In the genomic region with DNA sequence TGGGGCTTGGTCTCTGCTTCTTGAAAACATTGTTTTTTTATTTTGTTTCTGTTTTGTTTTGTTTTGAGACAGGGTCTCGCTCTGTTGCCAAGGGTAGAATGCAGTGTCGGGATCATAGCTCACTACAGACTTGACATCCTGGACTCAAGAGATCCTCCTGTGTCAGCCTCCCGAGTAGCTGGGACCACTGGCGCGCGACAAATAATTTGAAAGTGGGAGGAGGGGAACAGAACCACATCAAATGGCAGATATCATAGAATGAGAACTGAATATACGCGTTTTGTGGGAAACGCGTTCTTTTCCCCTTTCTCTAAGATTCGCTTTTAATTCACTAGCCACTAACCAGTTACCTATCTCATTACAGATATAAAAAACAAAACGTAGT, we compare ENCODE assay signal across 8 cellular contexts. TPM values are rescaled to one million over a fixed set of nuclear protein-coding genes. Genes with fewer than 3 reads are reported as not detected.
DNase-seq lines count a peak whose midpoint lies in the region; ATAC-seq and TF ChIP-seq lines count a peak whose summit lies in the region.

No MANE protein-coding gene starts in this region.

- peak overlapping the region; percentile 88 for H3K4me3 ChIP-seq in A673 (ENCODE audit: low read depth, low read length, poor library complexity, severe bottlenecking)
- H3K4me3 ChIP-seq in lung: peak overlapping the region; percentile 59

- TF ChIP-seq CTCF in A673 (conservative IDR thresholded peaks at IDR 0.05; ENCODE audit: low read depth, low read length) (no peak), brain (conservative IDR thresholded peaks at IDR 0.05) (no peak), lung (IDR thresholded peaks at IDR 0.05; ENCODE audit: control extremely low read depth, extremely low read depth) (no peak), type B pancreatic cell (conservative IDR thresholded peaks at IDR 0.05) (no peak)

- BruUV-seq in A673 (replicated peaks; lab: Mats Ljungman, UMichigan): no TSS peak

- POLR2A ChIA-PET in A673 (lab: Charles Lee; ENCODE audit: low non-redundant PET): no interaction called here

- peaks cover 10% of the 10 kb centered on the region for H3K4me1 ChIP-seq in A673 (ENCODE audit: insufficient read depth, low read length, poor library complexity, severe bottlenecking)
- peaks cover 1 to 8% of the 10 kb centered on the region in 2 donors for H3K4me1 ChIP-seq in lung (ENCODE audit: control insufficient read depth in 2 of 2, insufficient read depth in 2 of 2, low read length in 2 of 2)

- DNase-seq in A673 (ENCODE audit: low spot score): no peak
- DNase-seq in lung (ENCODE audit: low spot score): no peak
- DNase-seq in type B pancreatic cell (ENCODE audit: extremely low spot score, unreplicated experiment): no peak
- DNase-seq in SIG-M5 (lab: John Stamatoyannopoulos, UW): no peak
- no peak for DNase-seq in amygdala (lab: John Stamatoyannopoulos, UW)

- H3K4me1 Mint-ChIP-seq in brain (peaks cover 37% of the 10 kb centered on the region), type B pancreatic cell (ENCODE audit: unreplicated experiment) (peaks cover 13% of the 10 kb centered on the region)

- H3K36me3 ChIP-seq in A673 (ENCODE audit: insufficient read depth, low read length, poor library complexity, severe bottlenecking): no peaks in the 10 kb centered on the region
- H3K36me3 ChIP-seq in lung (ENCODE audit: control insufficient read depth in 2 of 2, insufficient read depth in 2 of 2, low read length in 2 of 2): no peaks in the 10 kb centered on the region

- H3K27ac Mint-ChIP-seq in brain: peak overlapping the region; percentile 87 to 98 (median 96)
- H3K27ac Mint-ChIP-seq in type B pancreatic cell: peak overlapping the region; percentile 91

- CTCF ChIA-PET in A673 (lab: Charles Lee): interaction anchor here (0.6 to 1.0 kb wide), 3 partner anchors 12 to 64 kb away, joined by 3 to 5 read pairs (median 4); no protein-coding TSS in a partner anchor

- ATAC-seq in HG02970 (IDR thresholded peaks at IDR 0.05; ENCODE audit: low FRiP score, unreplicated experiment): peak; percentile 3
- no peak for ATAC-seq in lung (ENCODE audit: insufficient read depth, low FRiP score)
- ATAC-seq in GM19351 (IDR thresholded peaks at IDR 0.05; ENCODE audit: unreplicated experiment): no peak

- H3K9me3 Mint-ChIP-seq in brain (peaks cover 0 to 3% (median 0%) of the 10 kb centered on the region in 5 experiments), type B pancreatic cell (no peaks in the 10 kb centered on the region)

- WGBS in lung, 2 donors: 9% methylated on average over 12 of the region's 12 CpGs

- H3K27ac ChIP-seq in A673 (ENCODE audit: low read depth, low read length, poor library complexity, severe bottlenecking) (peak overlapping the region; percentile 34), lung (ENCODE audit: low read depth in 1 of 2, low read length in 1 of 2) (peak overlapping the region; percentile 58 to 94)

- H3K27me3 Mint-ChIP-seq in brain (peaks cover 59% of the 10 kb centered on the region), type B pancreatic cell (peaks cover 50% of the 10 kb centered on the region)

- peaks cover 15% of the 10 kb centered on the region for H3K36me3 Mint-ChIP-seq in brain
- peaks cover 3% of the 10 kb centered on the region for H3K36me3 Mint-ChIP-seq in type B pancreatic cell

- H3K9me3 ChIP-seq in A673 (ENCODE audit: low read depth, low read length, poor library complexity, severe bottlenecking): no peaks in the 10 kb centered on the region
- H3K9me3 ChIP-seq in lung (ENCODE audit: control insufficient read depth in 2 of 2, insufficient read depth in 1 of 2, low read length in 1 of 2): no peaks in the 10 kb centered on the region

- intact Hi-C loops in A673 (cut with micrococcal nuclease; ENCODE audit: unreplicated experiment): loop anchor here (10.0 kb wide), 1 partner anchor 244 kb away; no protein-coding TSS in a partner anchor

- H3K27me3 ChIP-seq in A673 (replicated peaks; ENCODE audit: insufficient read depth, low read depth, low read length, poor library complexity) (no peaks in the 10 kb centered on the region), lung (ENCODE audit: control insufficient read depth, insufficient read depth) (no peaks in the 10 kb centered on the region)

- H3K4me3 Mint-ChIP-seq in brain (peak overlapping the region; percentile 94 to 98 (median 97)), type B pancreatic cell (peak overlapping the region; percentile 96)

RNA-seq across cellular contexts. Expression of a gene that starts 0.6 kb away (rescaled TPM):
- total RNA-seq in A673 (2021) (30.7 and 31.0 TPM in 2 replicates), lung (100 to 1,000 TPM in 1 of 2 donors, 10 to 100 TPM in 1; 79.1 to 196 TPM), type B pancreatic cell (ENCODE audit: low replicate concordance) (38.7 and 45.8 TPM in 2 replicates)
- polyA plus RNA-seq in brain (ENCODE audit: insufficient read depth, low read depth, low replicate concordance) (2.4 TPM), lung (10 to 100 TPM; 16.8 to 27.6 TPM)

RNA-seq across cellular contexts. Expression of a gene that starts 5.9 kb away (rescaled TPM):
- 0.22 and 0.34 TPM in 2 replicates for total RNA-seq in A673 (2021)
- 0.24 TPM for polyA plus RNA-seq in brain (ENCODE audit: insufficient read depth, low read depth, low replicate concordance)
- total RNA-seq in lung: under 1 TPM; 0.34 to 0.67 TPM
- under 1 TPM; 0.31 to 0.86 TPM for polyA plus RNA-seq in lung
- 1.7 and 2.0 TPM in 2 replicates for total RNA-seq in type B pancreatic cell (ENCODE audit: low replicate concordance)
